In the genomic region with DNA sequence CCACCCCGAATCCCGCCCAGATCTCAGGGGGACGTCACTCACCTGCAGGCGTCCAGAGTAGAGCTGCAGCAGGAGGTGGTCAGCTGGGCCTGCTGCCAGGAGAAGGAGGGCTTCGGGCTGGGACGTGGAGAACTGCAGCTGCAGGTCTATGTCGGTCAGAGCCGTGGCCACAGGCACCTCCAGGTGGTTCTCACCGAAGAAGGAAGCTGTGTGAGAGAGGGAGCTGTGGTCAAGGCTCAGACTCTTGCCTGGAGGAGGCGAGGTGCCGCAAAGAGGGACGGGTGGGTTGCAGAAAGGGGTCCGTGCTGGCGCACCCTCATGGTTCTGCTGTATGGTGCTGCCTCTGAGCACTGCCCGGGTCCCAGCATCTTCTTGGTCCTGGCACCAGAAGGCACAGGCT, we compare ENCODE assay signal across 8 cellular contexts. TPM values are rescaled to one million over a fixed set of nuclear protein-coding genes. Genes with fewer than 3 reads are reported as not detected.
DNase-seq lines count a peak whose midpoint lies in the region; ATAC-seq and TF ChIP-seq lines count a peak whose summit lies in the region.
"Not testable (repeated sequence)": the region's sequence is repeated elsewhere in the genome, so short reads cannot be mapped to it uniquely, and the experiment has no call there.
"Had no signal": no experiment of that assay in that cellular context is flagged by ENCODE, and none has a peak within 500 bp of the region (broad histone marks: within the 10 kb centered on the region; RNA-seq: fewer than 3 reads in every experiment).

No MANE protein-coding gene starts in this region.

- 0 out of 2 replicates have a peak overlapping the region, but pooled peaks have one; percentile 8 for H3K4me3 ChIP-seq in HFF-Myc (replicated peaks; ENCODE audit: low read depth, low read length)
- not testable (repeated sequence) for H3K4me3 ChIP-seq in osteoblast (ENCODE audit: insufficient read depth, low read length); stomach; uterus

- H3K4me1 ChIP-seq in foreskin keratinocyte (peaks cover 31% of the 10 kb centered on the region), osteoblast (ENCODE audit: insufficient read depth, low read length) (peaks cover 23% of the 10 kb centered on the region), stomach (peaks cover 24 to 50% (median 36%) of the 10 kb centered on the region in 4 donors), uterus (peaks cover 0 to 43% of the 10 kb centered on the region in 2 donors)

- H3K27ac ChIP-seq in RWPE1 (peak overlapping the region; percentile 95), foreskin keratinocyte (peak overlapping the region; percentile 74), osteoblast (ENCODE audit: low read depth, low read length) (peak overlapping the region; percentile 59), stomach (peak overlapping the region in 3 of 5 donors; percentile 79 to 94 (median 84)), uterus (peak overlapping the region; percentile 91 to 92)

- H3K4me2 ChIP-seq in osteoblast (ENCODE audit: insufficient read depth, low read length) = not testable (repeated sequence)

- H3K9me3 Mint-ChIP-seq in brain = not testable (repeated sequence)

- not testable (repeated sequence) for H3K36me3 Mint-ChIP-seq in brain

- not testable (repeated sequence) for H3K9me3 ChIP-seq in osteoblast (ENCODE audit: low read depth, low read length); stomach; uterus

- H2AFZ ChIP-seq in osteoblast (ENCODE audit: low read length) = not testable (repeated sequence)

- not testable (repeated sequence) for H4K20me1 ChIP-seq in osteoblast (ENCODE audit: insufficient read depth, low read length)

- not testable (repeated sequence) for TF ChIP-seq CTCF in HFF-Myc (IDR thresholded peaks at IDR 0.05; ENCODE audit: low read depth, low read length, missing control alignments); RWPE1 (conservative IDR thresholded peaks at IDR 0.05; ENCODE audit: low read depth); brain (conservative IDR thresholded peaks at IDR 0.05); foreskin keratinocyte (conservative IDR thresholded peaks at IDR 0.05); osteoblast (IDR thresholded peaks at IDR 0.05; ENCODE audit: extremely low read depth, low read depth, low read length); stomach (IDR thresholded peaks at IDR 0.05); uterus (IDR thresholded peaks at IDR 0.05)

- intact Hi-C loops in stomach (cut with DNase I; ENCODE audit: low total_unique reads); uterus (cut with DNase I; ENCODE audit: low total_unique reads): not testable (repeated sequence)

- ATAC-seq in foreskin keratinocyte = not testable (repeated sequence)

- not testable (repeated sequence) for H3K79me2 ChIP-seq in osteoblast (ENCODE audit: insufficient read depth, low read length)

- DNase-seq in HFF-Myc (ENCODE audit: extremely low read depth, low read depth); RWPE1 (ENCODE audit: low spot score); foreskin keratinocyte; osteoblast (ENCODE audit: insufficient read length, low spot score, missing footprints); stomach; uterus: not testable (repeated sequence)

- H3K4me3 Mint-ChIP-seq in brain = not testable (repeated sequence)

- H3K27me3 ChIP-seq in foreskin keratinocyte; osteoblast (ENCODE audit: insufficient read depth, low read length); stomach; uterus: not testable (repeated sequence)

- CTCF ChIA-PET in RWPE1 (lab: Yijun Ruan, JAX) = interaction anchor here (0.6 to 1.1 kb wide), 2 partner anchors 8 to 110 kb away, joined by 3 to 5 read pairs; no protein-coding TSS in a partner anchor

- not testable (repeated sequence) for TF ChIP-seq EP300 in stomach (IDR thresholded peaks at IDR 0.05)

- H3K27ac Mint-ChIP-seq in brain = peak overlapping the region in 3 of 5 experiments; percentile 35 to 97 (median 94)

- H3K4me1 Mint-ChIP-seq in brain = peaks cover 52% of the 10 kb centered on the region

- POLR2A ChIA-PET in RWPE1 (lab: Yijun Ruan, JAX; ENCODE audit: low non-redundant PET) = not testable (repeated sequence)

- H3K36me3 ChIP-seq in osteoblast (ENCODE audit: insufficient read depth, low read length); uterus: not testable (repeated sequence)
- peaks cover 0 to 47% (median 24%) of the 10 kb centered on the region in 4 donors for H3K36me3 ChIP-seq in stomach

- TF ChIP-seq POLR2A in stomach (IDR thresholded peaks at IDR 0.05); uterus (IDR thresholded peaks at IDR 0.05): not testable (repeated sequence)

- WGBS in stomach, 5 donors = 62 to 81% (median 73%) methylated on average over 5 to 11 of the region's 15 CpGs

- H3K27me3 Mint-ChIP-seq in brain = not testable (repeated sequence)

RNA-seq across cellular contexts. Expression of a gene that starts 19.6 kb away (rescaled TPM):
- polyA plus RNA-seq in brain (ENCODE audit: insufficient read depth, low read depth, low replicate concordance) = 11.3 TPM
- 6.0 and 13.3 TPM in 2 replicates for total RNA-seq in foreskin keratinocyte
- 2.7 and 5.1 TPM in 2 replicates for polyA plus RNA-seq in foreskin keratinocyte
- 11.5 and 20.3 TPM in 2 replicates for total RNA-seq in osteoblast
- 10 to 100 TPM; 15.1 to 44.6 (median 28.1) TPM for total RNA-seq in stomach
- polyA plus RNA-seq in stomach = 10 to 100 TPM in 1 of 3 donors, 1 to 10 TPM in 2; 1.8 to 15.5 (median 3.1) TPM
- 10 to 100 TPM; 10.3 to 62.4 (median 46.7) TPM for total RNA-seq in uterus
- total RNA-seq: CD8-positive, alpha-beta T cell had no signal

RNA-seq across cellular contexts. Expression of a gene that starts 45.3 kb away (rescaled TPM):
- polyA plus RNA-seq in brain (ENCODE audit: insufficient read depth, low read depth, low replicate concordance) = 4.3 TPM
- total RNA-seq in foreskin keratinocyte = 26.7 and 28.9 TPM in 2 replicates
- 26.2 and 28.3 TPM in 2 replicates for polyA plus RNA-seq in foreskin keratinocyte
- 38.0 and 39.8 TPM in 2 replicates for total RNA-seq in osteoblast
- total RNA-seq in stomach = 10 to 100 TPM; 12.5 to 36.8 (median 23.9) TPM
- polyA plus RNA-seq in stomach = 10 to 100 TPM; 11.0 to 15.6 (median 11.6) TPM
- total RNA-seq in uterus = 10 to 100 TPM in 3 of 4 donors, 1 to 10 TPM in 1; 8.7 to 43.6 (median 28.2) TPM

RNA-seq across cellular contexts. Expression of a gene that starts 53.0 kb away (rescaled TPM):
- polyA plus RNA-seq in brain (ENCODE audit: insufficient read depth, low read depth, low replicate concordance) (48.7 TPM), foreskin keratinocyte (105 and 115 TPM in 2 replicates), stomach (10 to 100 TPM; 67.4 to 98.7 (median 80.7) TPM)
- total RNA-seq in foreskin keratinocyte (91.3 and 101 TPM in 2 replicates), osteoblast (46.6 and 64.4 TPM in 2 replicates), stomach (100 to 1,000 TPM in 2 of 5 donors, 10 to 100 TPM in 2, 1 to 10 TPM in 1; 3.5 to 137 (median 39.8) TPM), uterus (100 to 1,000 TPM in 1 of 4 donors, 10 to 100 TPM in 3; 32.9 to 171 (median 68.5) TPM)
